In genomic region chr14:53452005-53452678, GRCh38 we compare ENCODE assay signal across 26 cellular contexts.
"Had no signal": no experiment of that assay in that cellular context is flagged by ENCODE, and none has a peak within 500 bp of the region (broad histone marks: within the 10 kb centered on the region; RNA-seq: fewer than 3 reads in every experiment).

No MANE protein-coding gene starts in this region.

- H3K27me3 ChIP-seq: brain microvascular endothelial cell, heart left ventricle, neutrophil, ovary, spleen, testis, vagina had no signal

- FAIRE-seq: astrocyte had no signal

- DNase-seq: activated CD4-positive, alpha-beta memory T cell treated with anti-CD3 and anti-CD28 coated beads, Interleukin-2, amount 10 ng/mL, durations not matched to agents 7 days and 5 days; activated CD4-positive, alpha-beta T cell treated with anti-CD3 and anti-CD28 coated beads for 1 hour; activated CD4-positive, alpha-beta T cell treated with anti-CD3 and anti-CD28 coated beads, Interleukin-2, amount 10 ng/mL, durations not matched to agents 7 days and 5 days; activated gamma-delta T cell treated with Interleukin-2 at 50 U/mL for 16 hours; activated naive CD4-positive, alpha-beta T cell treated with anti-CD3 and anti-CD28 coated beads, Interleukin-2, amount 50 U/mL, for 16 hours; activated T-cell treated with anti-CD3 and anti-CD28 coated beads, Interleukin-2, amount 50 U/mL, for 4 hours; amniotic stem cell; brain microvascular endothelial cell; caudate nucleus; foreskin fibroblast; heart left ventricle; left ventricle myocardium inferior; mesendoderm; ovary; psoas muscle; spleen; stimulated activated naive CD8-positive, alpha-beta T cell treated with anti-CD3 and anti-CD28 coated beads, Interleukin-15, Interleukin-2, amounts not matched to agents 100 U/mL and 50 U/mL, for 24 hours; T-helper 2 cell; testis had no signal

- H3K36me3 ChIP-seq: brain microvascular endothelial cell, heart left ventricle, left ventricle myocardium inferior, neutrophil, ovary, spleen, vagina had no signal

- H3K27ac ChIP-seq: brain microvascular endothelial cell, heart left ventricle, left ventricle myocardium inferior, neutrophil, ovary, psoas muscle, spleen, testis, vagina had no signal

- H3K4me1 ChIP-seq: heart left ventricle, left ventricle myocardium inferior, psoas muscle, spleen, testis, vagina had no signal

- ATAC-seq: activated T-cell treated with anti-CD3 and anti-CD28 coated beads, Interleukin-2, amount 50 U/mL, for 4 hours; activated T-helper 17 cell treated with anti-CD3 and anti-CD28 coated beads, Interleukin-2, amount 50 U/mL, for 72 hours; esophagus mucosa; heart left ventricle; psoas muscle; stimulated activated naive CD8-positive, alpha-beta T cell treated with anti-CD3 and anti-CD28 coated beads, Interleukin-15, Interleukin-2, amounts not matched to agents 100 U/mL and 50 U/mL, for 24 hours; WTC11 had no signal

- H3K4me3 ChIP-seq: heart left ventricle, left ventricle myocardium inferior, lung, ovary, psoas muscle, spleen, testis, vagina had no signal

- H3K9me3 ChIP-seq: heart left ventricle, left ventricle myocardium inferior, neutrophil, ovary, psoas muscle, spleen, testis, vagina had no signal
